ENCODE assay signal across 20 cellular contexts in genomic region chr2:238653436-238654109, GRCh38.
DNase-seq lines count a peak whose midpoint lies in the region; ATAC-seq and TF ChIP-seq lines count a peak whose summit lies in the region.
"Had no signal": no experiment of that assay in that cellular context is flagged by ENCODE, and none has a peak within 500 bp of the region (broad histone marks: within the 10 kb centered on the region; RNA-seq: fewer than 3 reads in every experiment).

No MANE protein-coding gene starts in this region.

- H3K27ac ChIP-seq in SJCRH30 = no peak overlapping the region
- H3K27ac ChIP-seq: 22Rv1, SJSA1 had no signal

- intact Hi-C loops in lower leg skin (cut with DNase I; ENCODE audit: low total_unique reads) = no loop called here

- no peaks in the 10 kb centered on the region for H3K4me1 Mint-ChIP-seq in T-helper 2 cell treated with Interferon-gamma antibody and Interleukin-4, amounts not matched to agents 5 μg/mL and 100 μg/mL, for 36 hours (ENCODE audit: low read depth)
- no peaks in the 10 kb centered on the region for H3K4me1 Mint-ChIP-seq in T-cell
- H3K4me1 Mint-ChIP-seq: CD8-positive, alpha-beta memory T cell had no signal

- H3K4me3 ChIP-seq in SJCRH30 (no peak overlapping the region), lower leg skin (ENCODE audit: low read depth, poor library complexity, severe bottlenecking) (no peak overlapping the region)
- H3K4me3 ChIP-seq: SJSA1 had no signal

- no peak for TF ChIP-seq CTCF in lower leg skin (IDR thresholded peaks at IDR 0.05)

- no peaks in the 10 kb centered on the region for H3K9me3 ChIP-seq in SJCRH30 (replicated peaks)
- H3K9me3 ChIP-seq: SJSA1 had no signal

- WGBS in lower leg skin, 2 donors = 87 to 91% methylated on average over 13 of the region's 13 CpGs

- no peak for ATAC-seq in T-cell (replicated peaks in 1 of 4)

- H3K36me3 ChIP-seq in SJCRH30 = no peaks in the 10 kb centered on the region
- H3K36me3 ChIP-seq: SJSA1 had no signal

- no peaks in the 10 kb centered on the region for H3K9me3 Mint-ChIP-seq in T-helper 2 cell treated with Interferon-gamma antibody and Interleukin-4, amounts not matched to agents 5 μg/mL and 100 μg/mL, for 36 hours
- no peaks in the 10 kb centered on the region for H3K9me3 Mint-ChIP-seq in T-cell

- no peaks in the 10 kb centered on the region for H3K27me3 Mint-ChIP-seq in T-helper 2 cell treated with Interferon-gamma antibody and Interleukin-4, amounts not matched to agents 5 μg/mL and 100 μg/mL, for 36 hours (ENCODE audit: low read depth)
- peaks cover 16 to 18% of the 10 kb centered on the region in 2 donors for H3K27me3 Mint-ChIP-seq in T-cell

- H3K36me3 Mint-ChIP-seq in T-helper 2 cell treated with Interferon-gamma antibody and Interleukin-4, amounts not matched to agents 5 μg/mL and 100 μg/mL, for 36 hours (ENCODE audit: low read depth) = no peaks in the 10 kb centered on the region
- no peaks in the 10 kb centered on the region for H3K36me3 Mint-ChIP-seq in T-cell
- H3K36me3 Mint-ChIP-seq: CD8-positive, alpha-beta memory T cell had no signal

- DNase-seq in T-helper 2 cell treated with Interferon-gamma antibody and Interleukin-4, amounts not matched to agents 5 μg/mL and 100 μg/mL, for 36 hours (ENCODE audit: low spot score) = peak; percentile 2
- DNase-seq in T-helper 2 cell (no peak), SJCRH30 (peak; percentile 16 to 24), lower leg skin (ENCODE audit: low spot score in 2 of 2) (peak; percentile 11 to 43), retina (peak; percentile 8), T-cell (no peak), KG1 (lab: John Stamatoyannopoulos, UW) (no peak), HK-2 (ENCODE audit: unreplicated experiment) (no peak)
- DNase-seq: CD8-positive, alpha-beta memory T cell; DND-41; GDM1; GOT3; IMR-90; NCI-H1105; NCI-H187; NCI-H345; NCI-H526; RPMI8226 had no signal

- POLR2A ChIA-PET in T-cell (lab: Charles Lee) = no interaction called here

- no peaks in the 10 kb centered on the region for H3K4me1 ChIP-seq in SJCRH30
- H3K4me1 ChIP-seq: SJSA1 had no signal

- no peak overlapping the region for H3K27ac Mint-ChIP-seq in T-helper 2 cell treated with Interferon-gamma antibody and Interleukin-4, amounts not matched to agents 5 μg/mL and 100 μg/mL, for 36 hours
- no peak overlapping the region for H3K27ac Mint-ChIP-seq in T-cell
- H3K27ac Mint-ChIP-seq: CD8-positive, alpha-beta memory T cell had no signal

- TF ChIP-seq POLR2A in lower leg skin (IDR thresholded peaks at IDR 0.05) = no peak

- no peak overlapping the region for H3K4me3 Mint-ChIP-seq in T-helper 2 cell treated with Interferon-gamma antibody and Interleukin-4, amounts not matched to agents 5 μg/mL and 100 μg/mL, for 36 hours
- no peak overlapping the region for H3K4me3 Mint-ChIP-seq in T-cell
- H3K4me3 Mint-ChIP-seq: CD8-positive, alpha-beta memory T cell had no signal

- CTCF ChIA-PET in T-cell (lab: Charles Lee) = no interaction called here

- H3K27me3 ChIP-seq in SJCRH30 = no peaks in the 10 kb centered on the region
- H3K27me3 ChIP-seq: SJSA1 had no signal

Comparison
In these comparisons a context has a peak if more than half of its experiments do, and no peak if none do; other contexts are left out.
1. DNase-seq: peak in T-helper 2 cell treated with Interferon-gamma antibody and Interleukin-4, amounts not matched to agents 5 μg/mL and 100 μg/mL, for 36 hours (single experiment), SJCRH30 (2 of 2), lower leg skin (2 of 2) and retina (single experiment); none in T-helper 2 cell (0 of 5), T-cell (0 of 34), KG1 (single experiment) and HK-2 (single experiment).